In the genomic region with DNA sequence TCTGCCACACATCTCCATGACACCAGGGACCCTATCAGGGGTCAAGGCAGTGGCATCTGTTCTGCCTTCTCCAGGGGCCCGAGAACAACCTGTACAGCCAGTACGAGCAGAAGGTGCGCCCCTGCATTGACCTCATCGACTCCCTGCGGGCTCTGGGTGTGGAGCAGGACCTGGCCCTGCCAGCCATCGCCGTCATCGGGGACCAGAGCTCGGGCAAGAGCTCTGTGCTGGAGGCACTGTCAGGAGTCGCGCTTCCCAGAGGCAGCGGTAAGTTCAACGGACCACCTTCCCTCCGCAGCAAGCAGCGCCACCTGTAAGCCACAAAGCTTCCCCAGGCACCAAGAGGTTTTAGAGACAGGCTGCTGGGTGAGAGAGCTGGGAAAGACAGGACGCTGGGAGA, we compare ENCODE assay signal across 2 cellular contexts.
TF ChIP-seq lines count a peak whose summit lies in the region.

No MANE protein-coding gene starts in this region.

TF ChIP-seq in HepG2, 621 proteins besides CTCF, POLR2A, EP300 and RAD21:
- TF ChIP-seq ZNF3 (CRISPR knock-in tag; IDR thresholded peaks at IDR 0.05) (no peak), AGO2 (optimal IDR thresholded peaks at IDR 0.05; ENCODE audit: low read depth, low read length) (peak; percentile 21), ZBTB3 (CRISPR knock-in tag; IDR thresholded peaks at IDR 0.05; ENCODE audit: borderline replicate concordance, low read depth) (no peak), ZNF589 (CRISPR knock-in tag; conservative IDR thresholded peaks at IDR 0.05) (no peak)
- TF ChIP-seq, protein P1, sequence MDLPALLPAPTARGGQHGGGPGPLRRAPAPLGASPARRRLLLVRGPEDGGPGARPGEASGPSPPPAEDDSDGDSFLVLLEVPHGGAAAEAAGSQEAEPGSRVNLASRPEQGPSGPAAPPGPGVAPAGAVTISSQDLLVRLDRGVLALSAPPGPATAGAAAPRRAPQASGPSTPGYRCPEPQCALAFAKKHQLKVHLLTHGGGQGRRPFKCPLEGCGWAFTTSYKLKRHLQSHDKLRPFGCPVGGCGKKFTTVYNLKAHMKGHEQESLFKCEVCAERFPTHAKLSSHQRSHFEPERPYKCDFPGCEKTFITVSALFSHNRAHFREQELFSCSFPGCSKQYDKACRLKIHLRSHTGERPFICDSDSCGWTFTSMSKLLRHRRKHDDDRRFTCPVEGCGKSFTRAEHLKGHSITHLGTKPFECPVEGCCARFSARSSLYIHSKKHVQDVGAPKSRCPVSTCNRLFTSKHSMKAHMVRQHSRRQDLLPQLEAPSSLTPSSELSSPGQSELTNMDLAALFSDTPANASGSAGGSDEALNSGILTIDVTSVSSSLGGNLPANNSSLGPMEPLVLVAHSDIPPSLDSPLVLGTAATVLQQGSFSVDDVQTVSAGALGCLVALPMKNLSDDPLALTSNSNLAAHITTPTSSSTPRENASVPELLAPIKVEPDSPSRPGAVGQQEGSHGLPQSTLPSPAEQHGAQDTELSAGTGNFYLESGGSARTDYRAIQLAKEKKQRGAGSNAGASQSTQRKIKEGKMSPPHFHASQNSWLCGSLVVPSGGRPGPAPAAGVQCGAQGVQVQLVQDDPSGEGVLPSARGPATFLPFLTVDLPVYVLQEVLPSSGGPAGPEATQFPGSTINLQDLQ (CRISPR knock-in tag; IDR thresholded peaks at IDR 0.05): no peak
- TF ChIP-seq, protein P2, sequence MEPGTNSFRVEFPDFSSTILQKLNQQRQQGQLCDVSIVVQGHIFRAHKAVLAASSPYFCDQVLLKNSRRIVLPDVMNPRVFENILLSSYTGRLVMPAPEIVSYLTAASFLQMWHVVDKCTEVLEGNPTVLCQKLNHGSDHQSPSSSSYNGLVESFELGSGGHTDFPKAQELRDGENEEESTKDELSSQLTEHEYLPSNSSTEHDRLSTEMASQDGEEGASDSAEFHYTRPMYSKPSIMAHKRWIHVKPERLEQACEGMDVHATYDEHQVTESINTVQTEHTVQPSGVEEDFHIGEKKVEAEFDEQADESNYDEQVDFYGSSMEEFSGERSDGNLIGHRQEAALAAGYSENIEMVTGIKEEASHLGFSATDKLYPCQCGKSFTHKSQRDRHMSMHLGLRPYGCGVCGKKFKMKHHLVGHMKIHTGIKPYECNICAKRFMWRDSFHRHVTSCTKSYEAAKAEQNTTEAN (CRISPR knock-in tag; conservative IDR thresholded peaks at IDR 0.05): no peak
- TF ChIP-seq, protein P3, sequence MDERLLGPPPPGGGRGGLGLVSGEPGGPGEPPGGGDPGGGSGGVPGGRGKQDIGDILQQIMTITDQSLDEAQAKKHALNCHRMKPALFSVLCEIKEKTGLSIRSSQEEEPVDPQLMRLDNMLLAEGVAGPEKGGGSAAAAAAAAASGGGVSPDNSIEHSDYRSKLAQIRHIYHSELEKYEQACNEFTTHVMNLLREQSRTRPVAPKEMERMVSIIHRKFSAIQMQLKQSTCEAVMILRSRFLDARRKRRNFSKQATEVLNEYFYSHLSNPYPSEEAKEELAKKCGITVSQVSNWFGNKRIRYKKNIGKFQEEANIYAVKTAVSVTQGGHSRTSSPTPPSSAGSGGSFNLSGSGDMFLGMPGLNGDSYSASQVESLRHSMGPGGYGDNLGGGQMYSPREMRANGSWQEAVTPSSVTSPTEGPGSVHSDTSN (CRISPR knock-in tag; IDR thresholded peaks at IDR 0.05): no peak
TF ChIP-seq in HepG2: peak in this region for 1.

TF ChIP-seq in WTC11, 78 proteins besides CTCF, POLR2A, EP300 and RAD21:
- TF ChIP-seq, protein P4, sequence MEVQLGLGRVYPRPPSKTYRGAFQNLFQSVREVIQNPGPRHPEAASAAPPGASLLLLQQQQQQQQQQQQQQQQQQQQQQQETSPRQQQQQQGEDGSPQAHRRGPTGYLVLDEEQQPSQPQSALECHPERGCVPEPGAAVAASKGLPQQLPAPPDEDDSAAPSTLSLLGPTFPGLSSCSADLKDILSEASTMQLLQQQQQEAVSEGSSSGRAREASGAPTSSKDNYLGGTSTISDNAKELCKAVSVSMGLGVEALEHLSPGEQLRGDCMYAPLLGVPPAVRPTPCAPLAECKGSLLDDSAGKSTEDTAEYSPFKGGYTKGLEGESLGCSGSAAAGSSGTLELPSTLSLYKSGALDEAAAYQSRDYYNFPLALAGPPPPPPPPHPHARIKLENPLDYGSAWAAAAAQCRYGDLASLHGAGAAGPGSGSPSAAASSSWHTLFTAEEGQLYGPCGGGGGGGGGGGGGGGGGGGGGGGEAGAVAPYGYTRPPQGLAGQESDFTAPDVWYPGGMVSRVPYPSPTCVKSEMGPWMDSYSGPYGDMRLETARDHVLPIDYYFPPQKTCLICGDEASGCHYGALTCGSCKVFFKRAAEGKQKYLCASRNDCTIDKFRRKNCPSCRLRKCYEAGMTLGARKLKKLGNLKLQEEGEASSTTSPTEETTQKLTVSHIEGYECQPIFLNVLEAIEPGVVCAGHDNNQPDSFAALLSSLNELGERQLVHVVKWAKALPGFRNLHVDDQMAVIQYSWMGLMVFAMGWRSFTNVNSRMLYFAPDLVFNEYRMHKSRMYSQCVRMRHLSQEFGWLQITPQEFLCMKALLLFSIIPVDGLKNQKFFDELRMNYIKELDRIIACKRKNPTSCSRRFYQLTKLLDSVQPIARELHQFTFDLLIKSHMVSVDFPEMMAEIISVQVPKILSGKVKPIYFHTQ (CRISPR knock-in tag; IDR thresholded peaks at IDR 0.05): no peak
- TF ChIP-seq, protein P5, sequence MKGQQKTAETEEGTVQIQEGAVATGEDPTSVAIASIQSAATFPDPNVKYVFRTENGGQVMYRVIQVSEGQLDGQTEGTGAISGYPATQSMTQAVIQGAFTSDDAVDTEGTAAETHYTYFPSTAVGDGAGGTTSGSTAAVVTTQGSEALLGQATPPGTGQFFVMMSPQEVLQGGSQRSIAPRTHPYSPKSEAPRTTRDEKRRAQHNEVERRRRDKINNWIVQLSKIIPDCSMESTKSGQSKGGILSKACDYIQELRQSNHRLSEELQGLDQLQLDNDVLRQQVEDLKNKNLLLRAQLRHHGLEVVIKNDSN (CRISPR knock-in tag; IDR thresholded peaks at IDR 0.05): no peak
- TF ChIP-seq TEAD4 (CRISPR knock-in tag; IDR thresholded peaks at IDR 0.05): no peak
- TF ChIP-seq SMAD3 (CRISPR knock-in tag; IDR thresholded peaks at IDR 0.05; ENCODE audit: borderline replicate concordance): no peak
- no peak for TF ChIP-seq ESRRA (CRISPR knock-in tag; IDR thresholded peaks at IDR 0.05; ENCODE audit: borderline replicate concordance)
- TF ChIP-seq, protein P6, sequence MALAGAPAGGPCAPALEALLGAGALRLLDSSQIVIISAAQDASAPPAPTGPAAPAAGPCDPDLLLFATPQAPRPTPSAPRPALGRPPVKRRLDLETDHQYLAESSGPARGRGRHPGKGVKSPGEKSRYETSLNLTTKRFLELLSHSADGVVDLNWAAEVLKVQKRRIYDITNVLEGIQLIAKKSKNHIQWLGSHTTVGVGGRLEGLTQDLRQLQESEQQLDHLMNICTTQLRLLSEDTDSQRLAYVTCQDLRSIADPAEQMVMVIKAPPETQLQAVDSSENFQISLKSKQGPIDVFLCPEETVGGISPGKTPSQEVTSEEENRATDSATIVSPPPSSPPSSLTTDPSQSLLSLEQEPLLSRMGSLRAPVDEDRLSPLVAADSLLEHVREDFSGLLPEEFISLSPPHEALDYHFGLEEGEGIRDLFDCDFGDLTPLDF (CRISPR knock-in tag; IDR thresholded peaks at IDR 0.05): no peak
- no peak for TF ChIP-seq ATF1 (CRISPR knock-in tag; IDR thresholded peaks at IDR 0.05)
- TF ChIP-seq, protein P7, sequence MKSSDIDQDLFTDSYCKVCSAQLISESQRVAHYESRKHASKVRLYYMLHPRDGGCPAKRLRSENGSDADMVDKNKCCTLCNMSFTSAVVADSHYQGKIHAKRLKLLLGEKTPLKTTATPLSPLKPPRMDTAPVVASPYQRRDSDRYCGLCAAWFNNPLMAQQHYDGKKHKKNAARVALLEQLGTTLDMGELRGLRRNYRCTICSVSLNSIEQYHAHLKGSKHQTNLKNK (CRISPR knock-in tag; IDR thresholded peaks at IDR 0.05): no peak
- TF ChIP-seq TEAD1 (CRISPR knock-in tag; IDR thresholded peaks at IDR 0.05): no peak
- TF ChIP-seq, protein P8, sequence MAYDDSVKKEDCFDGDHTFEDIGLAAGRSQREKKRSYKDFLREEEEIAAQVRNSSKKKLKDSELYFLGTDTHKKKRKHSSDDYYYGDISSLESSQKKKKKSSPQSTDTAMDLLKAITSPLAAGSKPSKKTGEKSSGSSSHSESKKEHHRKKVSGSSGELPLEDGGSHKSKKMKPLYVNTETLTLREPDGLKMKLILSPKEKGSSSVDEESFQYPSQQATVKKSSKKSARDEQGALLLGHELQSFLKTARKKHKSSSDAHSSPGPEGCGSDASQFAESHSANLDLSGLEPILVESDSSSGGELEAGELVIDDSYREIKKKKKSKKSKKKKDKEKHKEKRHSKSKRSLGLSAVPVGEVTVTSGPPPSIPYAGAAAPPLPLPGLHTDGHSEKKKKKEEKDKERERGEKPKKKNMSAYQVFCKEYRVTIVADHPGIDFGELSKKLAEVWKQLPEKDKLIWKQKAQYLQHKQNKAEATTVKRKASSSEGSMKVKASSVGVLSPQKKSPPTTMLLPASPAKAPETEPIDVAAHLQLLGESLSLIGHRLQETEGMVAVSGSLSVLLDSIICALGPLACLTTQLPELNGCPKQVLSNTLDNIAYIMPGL (CRISPR knock-in tag; IDR thresholded peaks at IDR 0.05): no peak
- TF ChIP-seq ZNF423 (CRISPR knock-in tag; IDR thresholded peaks at IDR 0.05): no peak
- no peak for TF ChIP-seq PRRX2 (CRISPR knock-in tag; IDR thresholded peaks at IDR 0.05)
- TF ChIP-seq, protein P9, sequence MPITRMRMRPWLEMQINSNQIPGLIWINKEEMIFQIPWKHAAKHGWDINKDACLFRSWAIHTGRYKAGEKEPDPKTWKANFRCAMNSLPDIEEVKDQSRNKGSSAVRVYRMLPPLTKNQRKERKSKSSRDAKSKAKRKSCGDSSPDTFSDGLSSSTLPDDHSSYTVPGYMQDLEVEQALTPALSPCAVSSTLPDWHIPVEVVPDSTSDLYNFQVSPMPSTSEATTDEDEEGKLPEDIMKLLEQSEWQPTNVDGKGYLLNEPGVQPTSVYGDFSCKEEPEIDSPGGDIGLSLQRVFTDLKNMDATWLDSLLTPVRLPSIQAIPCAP (CRISPR knock-in tag; IDR thresholded peaks at IDR 0.05): no peak
- TF ChIP-seq FOXK1 (CRISPR knock-in tag; IDR thresholded peaks at IDR 0.05): no peak
